ENCODE assay signal across 8 cellular contexts in the genomic region with DNA sequence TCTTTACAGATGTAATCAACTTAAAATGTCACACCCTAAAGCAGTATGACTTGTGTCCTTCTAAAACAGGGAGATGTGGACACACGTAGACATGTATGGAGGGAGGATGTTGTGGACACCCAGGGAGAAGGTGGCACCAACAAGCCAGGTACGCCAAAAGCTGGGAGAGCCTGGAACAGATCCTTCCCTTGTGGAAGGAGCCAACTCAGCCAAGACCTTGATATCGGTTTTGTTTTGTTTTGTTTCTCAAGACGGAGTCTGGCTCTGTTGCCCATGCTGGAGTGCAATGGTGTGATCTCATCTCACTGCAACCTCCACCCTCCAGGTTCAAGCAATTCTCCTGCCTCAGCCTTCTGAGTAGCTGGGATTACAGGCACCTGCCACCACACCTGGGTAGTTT. TPM values are rescaled to one million over a fixed set of nuclear protein-coding genes. Genes with fewer than 3 reads are reported as not detected.
DNase-seq lines count a peak whose midpoint lies in the region; ATAC-seq and TF ChIP-seq lines count a peak whose summit lies in the region.

No MANE protein-coding gene starts in this region.

- H3K79me2 ChIP-seq in HCT116 (ENCODE audit: insufficient read depth, low read length), result no peaks in the 10 kb centered on the region

- H3K9ac ChIP-seq in HCT116 (ENCODE audit: low read length), result peak overlapping the region; percentile 57; the same call in 1 of the 2 replicates

- RAD21 ChIA-PET in HCT116 (lab: Charles Lee; ENCODE audit: low non-redundant PET in 1 of 2, low total read pairs in 2 of 2, uncharacterized antibody in 2 of 2, unreplicated experiment in 2 of 2), result no interaction called here

- H2AFZ ChIP-seq in HCT116 (ENCODE audit: low read depth, low read length, poor library complexity, severe bottlenecking), result no peak overlapping the region

- peaks cover 22 to 40% of the 10 kb centered on the region in 2 experiments for H3K4me1 ChIP-seq in HCT116 (ENCODE audit: control insufficient read depth in 1 of 2, insufficient read depth in 2 of 2, low read length in 2 of 2)
- H3K4me1 ChIP-seq in esophagus squamous epithelium, result peaks cover 0 to 70% (median 33%) of the 10 kb centered on the region in 3 donors

- H3K9me3 ChIP-seq in HCT116 (ENCODE audit: control insufficient read depth in 1 of 2, insufficient read depth in 1 of 2, low read depth in 1 of 2, low read length in 2 of 2), result no peaks in the 10 kb centered on the region
- no peaks in the 10 kb centered on the region for H3K9me3 ChIP-seq in T-helper 17 cell (ENCODE audit: control insufficient read depth, low read length, poor library complexity, severe bottlenecking)
- H3K9me3 ChIP-seq in esophagus squamous epithelium, result no peaks in the 10 kb centered on the region

- DNase-seq in HCT116 (ENCODE audit: low read depth, low spot score) (no peak), T-helper 17 cell (no peak), esophagus squamous epithelium (lab: John Stamatoyannopoulos, UW) (no peak), sciatic nerve (ENCODE audit: low spot score) (peak; percentile 30), AG08395 (ENCODE audit: low spot score) (no peak), hippocampal formation (lab: John Stamatoyannopoulos, UW) (no peak), WTC11 (ENCODE audit: low spot score) (no peak)

- 41 to 55% methylated on average over 4 of the region's 4 CpGs for WGBS in esophagus squamous epithelium, 2 donors

- H3K4me3 Mint-ChIP-seq in T-helper 17 cell (peak overlapping the region; percentile 78), WTC11 (no peak overlapping the region)

- H3K36me3 ChIP-seq in HCT116 (ENCODE audit: control insufficient read depth in 1 of 2, insufficient read depth in 2 of 2, low read length in 2 of 2) (no peaks in the 10 kb centered on the region), esophagus squamous epithelium (no peaks in the 10 kb centered on the region)

- TF ChIP-seq POLR2A in HCT116 (IDR thresholded peaks at IDR 0.05; ENCODE audit: borderline replicate concordance, extremely low read depth, insufficient read depth, insufficient read length) (no peak), esophagus squamous epithelium (IDR thresholded peaks at IDR 0.05) (no peak), GM18505 (IDR thresholded peaks at IDR 0.05; ENCODE audit: borderline replicate concordance, extremely low read depth, insufficient read depth, insufficient read length) (no peak)

- H3K27me3 Mint-ChIP-seq in T-helper 17 cell (peaks cover 40% of the 10 kb centered on the region), WTC11 (ENCODE audit: low read depth) (no peaks in the 10 kb centered on the region)

- H3K36me3 Mint-ChIP-seq in T-helper 17 cell (ENCODE audit: low read depth) (no peaks in the 10 kb centered on the region), WTC11 (no peaks in the 10 kb centered on the region)

- no TSS peak for BruUV-seq in HCT116 (replicated peaks; lab: Mats Ljungman, UMichigan)

- ATAC-seq in HCT116 (no peak), T-helper 17 cell (no peak), sciatic nerve (no peak), GM18505 (IDR thresholded peaks at IDR 0.05; ENCODE audit: unreplicated experiment) (no peak), WTC11 (no peak)

- H3K4me1 Mint-ChIP-seq in T-helper 17 cell (peaks cover 11% of the 10 kb centered on the region), WTC11 (peaks cover 14% of the 10 kb centered on the region)

- peak overlapping the region; percentile 72 for H3K4me2 ChIP-seq in HCT116 (ENCODE audit: low read length)

- no peaks in the 10 kb centered on the region for H4K20me1 ChIP-seq in HCT116 (ENCODE audit: insufficient read depth)

- H3K9me3 Mint-ChIP-seq in WTC11, result no peaks in the 10 kb centered on the region

- POLR2A ChIA-PET in HCT116 (lab: Charles Lee) (interaction anchor here (1.3 kb wide), 1 partner anchor 10 kb away, joined by 4 read pairs; no protein-coding TSS in a partner anchor), WTC11 (lab: Charles Lee) (no interaction called here)

- H3K27me3 ChIP-seq in HCT116 (ENCODE audit: insufficient read depth, low read length), result no peaks in the 10 kb centered on the region
- no peaks in the 10 kb centered on the region for H3K27me3 ChIP-seq in esophagus squamous epithelium

- TF ChIP-seq RAD21 in HCT116 (IDR thresholded peaks at IDR 0.05; ENCODE audit: low read depth), result no peak

- TF ChIP-seq CTCF in HCT116 (IDR thresholded peaks at IDR 0.05 in 2 of 3, conservative IDR thresholded peaks at IDR 0.05 in 1 of 3; ENCODE audit: borderline replicate concordance in 1 of 3, insufficient read depth in 1 of 3, low read depth in 2 of 3, low read length in 2 of 3) (no peak), esophagus squamous epithelium (IDR thresholded peaks at IDR 0.05) (no peak), WTC11 (IDR thresholded peaks at IDR 0.05) (no peak)

- CTCF ChIA-PET in HCT116 (lab: Charles Lee), result interaction anchor here (1.1 kb wide), 1 partner anchor 9 kb away, joined by 4 read pairs; no protein-coding TSS in a partner anchor
- CTCF ChIA-PET in WTC11 (lab: Charles Lee), result interaction anchor here (1.1 to 1.5 kb wide), 3 partner anchors 42 to 487 kb away, joined by 3 to 5 read pairs (median 4); no protein-coding TSS in a partner anchor

- no peaks in the 10 kb centered on the region for H3K9me2 ChIP-seq in HCT116 (ENCODE audit: insufficient read depth)

- H3K4me3 ChIP-seq in HCT116 (replicated peaks in 1 of 2; ENCODE audit: low read depth in 1 of 2, low read length in 2 of 2) (peak overlapping the region in 1 of 2 experiments; percentile 6; a peak in 1 of 4 replicates), esophagus squamous epithelium (peak overlapping the region in 3 of 4 donors; percentile 33 to 50 (median 38))

- H3K27ac ChIP-seq in HCT116 (ENCODE audit: low read depth, low read length), result peak overlapping the region; percentile 77
- H3K27ac ChIP-seq in esophagus squamous epithelium, result peak overlapping the region; percentile 78 to 87 (median 82)

- intact Hi-C loops in HCT116 (cut with micrococcal nuclease), result no loop called here
- intact Hi-C loops in esophagus squamous epithelium (cut with DNase I), result loop anchor here (10.0 kb wide), 1 partner anchor 64 kb away; no protein-coding TSS in a partner anchor
- intact Hi-C loops in sciatic nerve (cut with DNase I), result no loop called here

- peak overlapping the region; percentile 21 for H3K27ac Mint-ChIP-seq in T-helper 17 cell
- H3K27ac Mint-ChIP-seq in WTC11, result no peak overlapping the region

TF ChIP-seq in HCT116, 20 proteins besides CTCF, POLR2A, EP300 and RAD21 (continues in another document):
- TF ChIP-seq SIN3A (IDR thresholded peaks at IDR 0.05; ENCODE audit: low read depth) (no peak), EZH2 (IDR thresholded peaks at IDR 0.05) (no peak), ZNF274 (IDR thresholded peaks at IDR 0.05; ENCODE audit: low read depth, low read length) (no peak), ZBTB33 (IDR thresholded peaks at IDR 0.05; ENCODE audit: extremely low read depth, insufficient replicate concordance, low read length) (no peak), CEBPB (IDR thresholded peaks at IDR 0.05; ENCODE audit: low read depth) (no peak), EZH2phosphoT487 (IDR thresholded peaks at IDR 0.05; ENCODE audit: borderline replicate concordance) (no peak), EGR1 (IDR thresholded peaks at IDR 0.05; ENCODE audit: low read depth) (no peak)

TF ChIP-seq in WTC11, 78 proteins besides CTCF, POLR2A, EP300 and RAD21:
- TF ChIP-seq, protein P1, sequence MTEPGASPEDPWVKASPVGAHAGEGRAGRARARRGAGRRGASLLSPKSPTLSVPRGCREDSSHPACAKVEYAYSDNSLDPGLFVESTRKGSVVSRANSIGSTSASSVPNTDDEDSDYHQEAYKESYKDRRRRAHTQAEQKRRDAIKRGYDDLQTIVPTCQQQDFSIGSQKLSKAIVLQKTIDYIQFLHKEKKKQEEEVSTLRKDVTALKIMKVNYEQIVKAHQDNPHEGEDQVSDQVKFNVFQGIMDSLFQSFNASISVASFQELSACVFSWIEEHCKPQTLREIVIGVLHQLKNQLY (CRISPR knock-in tag; IDR thresholded peaks at IDR 0.05), result no peak
- no peak for TF ChIP-seq FOXK1 (CRISPR knock-in tag; IDR thresholded peaks at IDR 0.05)

RNA-seq across cellular contexts. Expression of gene CHAF1B, which starts 45.6 kb away (rescaled TPM):
- total RNA-seq in HCT116 (2021; ENCODE audit: unreplicated experiment) (26.1 TPM), T-helper 17 cell (1 to 10 TPM; 2.4 to 5.7 TPM), esophagus squamous epithelium (1 to 10 TPM; 2.4 to 6.6 (median 4.3) TPM), sciatic nerve (2.5 TPM), WTC11 (2021) (15.1 to 20.7 TPM (median 16.6 TPM) in 3 replicates)
- 5.8 and 10.2 TPM in 2 replicates for polyA plus RNA-seq in HCT116 (2012)

RNA-seq across cellular contexts. Expression of gene CLDN14, which starts 49.1 kb away (rescaled TPM):
- total RNA-seq in HCT116 (2021; ENCODE audit: unreplicated experiment), result not detected
- not detected in 2 replicates for polyA plus RNA-seq in HCT116 (2012)
- total RNA-seq in T-helper 17 cell, result not detected
- not detected for total RNA-seq in esophagus squamous epithelium
- total RNA-seq in sciatic nerve, result 1.2 TPM
- not detected in 3 replicates for total RNA-seq in WTC11 (2021)
